Comparison of ENCODE assay signal across 15 cellular contexts in the genomic region with DNA sequence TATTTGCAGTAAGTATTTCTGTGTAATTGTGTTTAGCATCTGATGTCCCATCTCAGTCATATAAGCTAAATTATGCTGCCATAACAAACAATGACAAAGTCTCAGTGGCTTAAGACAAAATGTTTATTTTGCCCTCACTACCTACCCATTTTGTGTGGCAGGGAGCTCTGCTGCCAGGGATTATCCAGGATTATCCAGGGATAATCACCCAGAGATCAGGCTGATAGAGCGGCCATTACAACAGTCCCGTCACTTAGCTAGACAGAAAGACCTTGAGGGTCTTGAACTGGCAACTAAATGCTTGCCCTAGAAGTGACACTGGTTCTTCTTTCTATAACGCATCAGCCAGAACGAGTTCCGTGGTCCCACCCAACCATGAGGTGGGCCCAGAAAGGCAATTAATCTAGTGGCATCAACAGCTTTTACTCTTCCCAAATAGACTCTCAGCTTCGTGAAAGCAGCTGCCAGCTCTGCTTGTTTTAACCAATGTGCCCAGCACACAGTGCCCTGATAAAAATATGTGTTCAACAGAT. TPM values are rescaled to one million over a fixed set of nuclear protein-coding genes. Genes with fewer than 3 reads are reported as not detected.
DNase-seq lines count a peak whose midpoint lies in the region; ATAC-seq lines count a peak whose summit lies in the region.
"Had no signal": no experiment of that assay in that cellular context is flagged by ENCODE, and none has a peak within 500 bp of the region (broad histone marks: within the 10 kb centered on the region; RNA-seq: fewer than 3 reads in every experiment).

No MANE protein-coding gene starts in this region.

- no peak overlapping the region for H3K4me3 ChIP-seq in mesendoderm (ENCODE audit: low read length)
- H3K4me3 ChIP-seq: lower lobe of right lung, SJCRH30 had no signal

- no peak overlapping the region for H2BK120ac ChIP-seq in mesendoderm (ENCODE audit: low read depth, low read length)

- no peak for ATAC-seq in natural killer cell treated with Interleukin-12 subunit alpha and Interleukin-12 subunit beta and Interleukin-15 and Interleukin-18, amount 100 ng/mL, for 72 hours
- no peak for ATAC-seq in HG03097 (IDR thresholded peaks at IDR 0.05; ENCODE audit: low FRiP score, unreplicated experiment)
- ATAC-seq: lower lobe of right lung had no signal

- H3K36me3 Mint-ChIP-seq in activated naive CD8-positive, alpha-beta T cell treated with anti-CD3 and anti-CD28 coated beads for 36 hours, result peaks cover 41% of the 10 kb centered on the region
- peaks cover 16% of the 10 kb centered on the region for H3K36me3 Mint-ChIP-seq in natural killer cell treated with Interleukin-12 subunit alpha and Interleukin-12 subunit beta and Interleukin-15 and Interleukin-18, amount 100 ng/mL, for 72 hours

- no peak overlapping the region for H3K4me3 Mint-ChIP-seq in activated naive CD8-positive, alpha-beta T cell treated with anti-CD3 and anti-CD28 coated beads for 36 hours
- H3K4me3 Mint-ChIP-seq in natural killer cell treated with Interleukin-12 subunit alpha and Interleukin-12 subunit beta and Interleukin-15 and Interleukin-18, amount 100 ng/mL, for 72 hours, result no peak overlapping the region

- no peak overlapping the region for H3K18ac ChIP-seq in mesendoderm (ENCODE audit: low read length)

- H3K4ac ChIP-seq in mesendoderm (ENCODE audit: low read depth, low read length), result no peak overlapping the region

- peak overlapping the region; percentile 26 for H3K27ac Mint-ChIP-seq in activated naive CD8-positive, alpha-beta T cell treated with anti-CD3 and anti-CD28 coated beads for 36 hours
- peak overlapping the region; percentile 68 to 79 for H3K27ac Mint-ChIP-seq in natural killer cell treated with Interleukin-12 subunit alpha and Interleukin-12 subunit beta and Interleukin-15 and Interleukin-18, amount 100 ng/mL, for 72 hours

- no CpG with 5 or more reads among the region's 6 CpGs for WGBS in mesendoderm (ENCODE audit: extremely low coverage, insufficient coverage, low lambda C conversion rate)

- no peak overlapping the region for H3K27ac ChIP-seq in mesendoderm (ENCODE audit: low read depth, low read length)
- H3K27ac ChIP-seq: epithelial cell of prostate, lower lobe of right lung, SJCRH30, VCaP had no signal

- peak; percentile 77 for DNase-seq in D341Med (ENCODE audit: low spot score)
- peak; percentile 50 for DNase-seq in OCI-M1 (lab: John Stamatoyannopoulos, UW)
- DNase-seq in activated naive CD8-positive, alpha-beta T cell treated with anti-CD3 and anti-CD28 coated beads for 36 hours, result no peak
- DNase-seq in natural killer cell treated with Interleukin-12 subunit alpha and Interleukin-12 subunit beta and Interleukin-15 and Interleukin-18, amount 100 ng/mL, for 72 hours (ENCODE audit: low spot score), result no peak
- DNase-seq in HPDE6-E6E7 (ENCODE audit: extremely low spot score), result no peak
- DNase-seq in mesendoderm, result no peak
- DNase-seq: anterior cingulate cortex, lower lobe of right lung, NCI-H1417 treated with DMSO at 0.1 percent for 48 hours, SJCRH30, substantia nigra had no signal

- no peaks in the 10 kb centered on the region for H3K79me2 ChIP-seq in mesendoderm (ENCODE audit: control insufficient read depth, insufficient read depth, low read length)

- no peaks in the 10 kb centered on the region for H3K36me3 ChIP-seq in mesendoderm (ENCODE audit: control insufficient read depth, insufficient read depth, low read length)
- H3K36me3 ChIP-seq: SJCRH30 had no signal

- no peaks in the 10 kb centered on the region for H3K27me3 Mint-ChIP-seq in activated naive CD8-positive, alpha-beta T cell treated with anti-CD3 and anti-CD28 coated beads for 36 hours
- no peaks in the 10 kb centered on the region for H3K27me3 Mint-ChIP-seq in natural killer cell treated with Interleukin-12 subunit alpha and Interleukin-12 subunit beta and Interleukin-15 and Interleukin-18, amount 100 ng/mL, for 72 hours

- no peak overlapping the region for H4K5ac ChIP-seq in mesendoderm (ENCODE audit: low read length)

- H3K4me1 ChIP-seq in mesendoderm (ENCODE audit: control insufficient read depth, low read depth, low read length), result no peaks in the 10 kb centered on the region
- H3K4me1 ChIP-seq: SJCRH30 had no signal

- H3K4me2 ChIP-seq in mesendoderm (ENCODE audit: low read length), result no peak overlapping the region

- no peak overlapping the region for H2BK5ac ChIP-seq in mesendoderm (ENCODE audit: low read length)

- H4K8ac ChIP-seq in mesendoderm (ENCODE audit: low read depth, low read length), result no peak overlapping the region

- no peaks in the 10 kb centered on the region for H3K79me1 ChIP-seq in mesendoderm (ENCODE audit: low read length)

- peaks cover 62% of the 10 kb centered on the region for H3K4me1 Mint-ChIP-seq in activated naive CD8-positive, alpha-beta T cell treated with anti-CD3 and anti-CD28 coated beads for 36 hours
- H3K4me1 Mint-ChIP-seq in natural killer cell treated with Interleukin-12 subunit alpha and Interleukin-12 subunit beta and Interleukin-15 and Interleukin-18, amount 100 ng/mL, for 72 hours (ENCODE audit: low read depth in 2 of 2), result peaks cover 36 to 42% of the 10 kb centered on the region in 2 donors

- no peaks in the 10 kb centered on the region for H3K27me3 ChIP-seq in mesendoderm (ENCODE audit: insufficient read depth, low read length, poor library complexity)
- H3K27me3 ChIP-seq: SJCRH30 had no signal

- H3K9ac ChIP-seq in mesendoderm (ENCODE audit: low read length), result no peak overlapping the region

- H2AK5ac ChIP-seq in mesendoderm (ENCODE audit: low read length), result no peak overlapping the region

- no peak overlapping the region for H3K23ac ChIP-seq in mesendoderm (ENCODE audit: low read length)

- H3K9me3 Mint-ChIP-seq in activated naive CD8-positive, alpha-beta T cell treated with anti-CD3 and anti-CD28 coated beads for 36 hours, result no peaks in the 10 kb centered on the region
- H3K9me3 Mint-ChIP-seq in natural killer cell treated with Interleukin-12 subunit alpha and Interleukin-12 subunit beta and Interleukin-15 and Interleukin-18, amount 100 ng/mL, for 72 hours, result no peaks in the 10 kb centered on the region

- no peak overlapping the region for H2BK15ac ChIP-seq in mesendoderm (replicated peaks; ENCODE audit: low read depth)

- H3K56ac ChIP-seq in mesendoderm (ENCODE audit: low read length), result no peak overlapping the region

RNA-seq across cellular contexts. Expression of a gene that starts 22.9 kb away (rescaled TPM):
- total RNA-seq in activated naive CD8-positive, alpha-beta T cell treated with anti-CD3 and anti-CD28 coated beads for 36 hours, result 10 to 100 TPM; 27.5 to 29.6 TPM
- total RNA-seq in natural killer cell treated with Interleukin-12 subunit alpha and Interleukin-12 subunit beta and Interleukin-15 and Interleukin-18, amount 100 ng/mL, for 72 hours, result 10 to 100 TPM; 59.6 to 98.5 TPM
- 6.4 TPM for polyA plus RNA-seq in mesendoderm (2013, experiment 1 of 2)
- polyA plus RNA-seq in mesendoderm (2013, experiment 2 of 2), result 6.3 TPM
- polyA plus RNA-seq: neural cell had no signal

RNA-seq across cellular contexts. Expression of a gene that starts 43.4 kb away (rescaled TPM):
- 100 to 1,000 TPM; 407 to 417 TPM for total RNA-seq in activated naive CD8-positive, alpha-beta T cell treated with anti-CD3 and anti-CD28 coated beads for 36 hours
- 100 to 1,000 TPM; 271 to 398 TPM for total RNA-seq in natural killer cell treated with Interleukin-12 subunit alpha and Interleukin-12 subunit beta and Interleukin-15 and Interleukin-18, amount 100 ng/mL, for 72 hours
- polyA plus RNA-seq in mesendoderm (2013, experiment 1 of 2), result 64.5 TPM
- 62.7 TPM for polyA plus RNA-seq in mesendoderm (2013, experiment 2 of 2)

RNA-seq across cellular contexts. Expression of a gene that starts 52.0 kb away (rescaled TPM):
- 10 to 100 TPM; 18.0 to 18.8 TPM for total RNA-seq in activated naive CD8-positive, alpha-beta T cell treated with anti-CD3 and anti-CD28 coated beads for 36 hours
- 10 to 100 TPM; 15.4 to 15.9 TPM for total RNA-seq in natural killer cell treated with Interleukin-12 subunit alpha and Interleukin-12 subunit beta and Interleukin-15 and Interleukin-18, amount 100 ng/mL, for 72 hours
- 18.3 TPM for polyA plus RNA-seq in mesendoderm (2013, experiment 1 of 2)
- polyA plus RNA-seq in mesendoderm (2013, experiment 2 of 2), result 17.9 TPM

Comparison
In these comparisons a context has a peak if more than half of its experiments do, and no peak if none do; other contexts are left out.
1. DNase-seq: peak in D341Med (single experiment) and OCI-M1 (single experiment); none in activated naive CD8-positive, alpha-beta T cell treated with anti-CD3 and anti-CD28 coated beads for 36 hours (single experiment), natural killer cell treated with Interleukin-12 subunit alpha and Interleukin-12 subunit beta and Interleukin-15 and Interleukin-18, amount 100 ng/mL, for 72 hours (single experiment), HPDE6-E6E7 (single experiment) and mesendoderm (single experiment).